In the genomic region with DNA sequence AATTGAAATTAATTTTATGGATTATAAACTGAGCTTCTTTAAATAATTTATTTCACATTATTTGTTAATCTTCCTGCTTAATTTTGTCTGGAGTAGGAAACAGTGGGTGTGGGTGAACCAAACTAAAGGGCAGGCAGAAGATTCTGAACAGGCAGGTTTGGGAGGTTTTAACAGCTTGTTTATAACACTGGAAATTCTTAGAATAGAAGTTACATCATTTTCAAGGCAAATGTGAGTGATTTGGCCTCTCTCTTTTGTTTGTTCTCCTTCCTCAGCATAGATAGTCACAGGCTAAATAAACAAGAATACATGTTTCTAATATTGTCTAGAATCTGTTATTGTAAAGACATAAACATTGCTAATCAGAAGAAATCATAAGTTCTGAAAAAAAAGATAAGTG, we compare ENCODE assay signal across 20 cellular contexts.
DNase-seq lines count a peak whose midpoint lies in the region; ATAC-seq, FAIRE-seq and TF ChIP-seq lines count a peak whose summit lies in the region.
"Had no signal": no experiment of that assay in that cellular context is flagged by ENCODE, and none has a peak within 500 bp of the region (broad histone marks: within the 10 kb centered on the region; RNA-seq: fewer than 3 reads in every experiment).

No MANE protein-coding gene starts in this region.

- peaks cover 3% of the 10 kb centered on the region for H3K79me1 ChIP-seq in trophoblast cell (ENCODE audit: low read length)

- no peak overlapping the region for H3K4ac ChIP-seq in trophoblast cell (ENCODE audit: low read depth, low read length)

- no peak overlapping the region for H2BK5ac ChIP-seq in trophoblast cell (ENCODE audit: low read depth, low read length, poor library complexity)

- no peak for ATAC-seq in HG03571 (IDR thresholded peaks at IDR 0.05; ENCODE audit: unreplicated experiment)
- ATAC-seq: K562, SK-N-SH treated with all-trans-retinoic acid at 6 μM for 48 hours had no signal

- no peak overlapping the region for H2BK120ac ChIP-seq in trophoblast cell (ENCODE audit: insufficient read depth, low read length, poor library complexity)

- no peak overlapping the region for H2BK12ac ChIP-seq in trophoblast cell (ENCODE audit: low read length)

- no peak overlapping the region for H3K18ac ChIP-seq in trophoblast cell (ENCODE audit: low read length)

- no peak overlapping the region for H4K8ac ChIP-seq in trophoblast cell (ENCODE audit: low read depth, low read length)

- H3K27me3 ChIP-seq in adipocyte (replicated peaks; ENCODE audit: control insufficient read depth, insufficient read depth, low read length) (no peaks in the 10 kb centered on the region), trophoblast cell (ENCODE audit: insufficient read depth, low read length) (no peaks in the 10 kb centered on the region)
- H3K27me3 ChIP-seq: Peyer's patch, SJCRH30 had no signal

- H3K9ac ChIP-seq in adipocyte (ENCODE audit: low read length): no peak overlapping the region
- H3K9ac ChIP-seq in trophoblast cell (ENCODE audit: low read length): no peak overlapping the region

- H4K91ac ChIP-seq in trophoblast cell (ENCODE audit: low read depth, low read length): no peak overlapping the region

- H3K79me2 ChIP-seq in trophoblast cell (ENCODE audit: control insufficient read depth, insufficient read depth, low read length, poor library complexity): no peaks in the 10 kb centered on the region

- no peak overlapping the region for H2AK5ac ChIP-seq in trophoblast cell (ENCODE audit: low read length)

- H3K4me2 ChIP-seq in trophoblast cell (ENCODE audit: low read length): no peak overlapping the region

- H2AFZ ChIP-seq in trophoblast cell (ENCODE audit: insufficient read depth, low read length, poor library complexity): no peak overlapping the region

- H3K27ac ChIP-seq in trophoblast cell (ENCODE audit: low read depth, low read length): no peak overlapping the region
- H3K27ac ChIP-seq: Peyer's patch, SJCRH30 had no signal

- H3K4me1 ChIP-seq in adipocyte (ENCODE audit: control insufficient read depth, insufficient read depth, low read length) (no peaks in the 10 kb centered on the region), trophoblast cell (ENCODE audit: control insufficient read depth in 1 of 2, insufficient read depth in 2 of 2, low read length in 2 of 2) (peaks cover 0 to 3% of the 10 kb centered on the region in 2 experiments)
- H3K4me1 ChIP-seq: Peyer's patch, SJCRH30 had no signal

- DNase-seq in D721Med (ENCODE audit: insufficient read length, low spot score) (no peak), adipocyte (ENCODE audit: low read depth) (peak; percentile 14), epithelial cell of esophagus (ENCODE audit: low read depth) (peak; percentile 60), trophoblast cell (peak; percentile 2 to 62), NCI-H2196 treated with DMSO at 0.1 percent for 48 hours (lab: John Stamatoyannopoulos, UW; ENCODE audit: unreplicated experiment) (no peak), NCI-H2171 treated with DMSO at 0.1 percent for 48 hours (lab: John Stamatoyannopoulos, UW) (no peak)
- DNase-seq: Calu3, H7, Kasumi-1, NCI-H1092 treated with DMSO at 0.1 percent for 48 hours, NCI-H1436 treated with DMSO at 0.1 percent for 48 hours, NCI-H187 treated with DMSO at 0.1 percent for 48 hours, NCI-H446, NCI-H526, Peyer's patch, SJCRH30 had no signal

- no peaks in the 10 kb centered on the region for H3K36me3 ChIP-seq in adipocyte (ENCODE audit: control insufficient read depth, insufficient read depth, low read length, severe bottlenecking)
- no peaks in the 10 kb centered on the region for H3K36me3 ChIP-seq in trophoblast cell (ENCODE audit: control insufficient read depth in 1 of 2, insufficient read depth in 2 of 2, low read length in 2 of 2)
- H3K36me3 ChIP-seq: Peyer's patch, SJCRH30 had no signal

- H3K14ac ChIP-seq in trophoblast cell (ENCODE audit: low read length): no peak overlapping the region

- TF ChIP-seq CTCF in D721Med (IDR thresholded peaks at IDR 0.05; ENCODE audit: insufficient read depth, missing control alignments) (no peak), epithelial cell of esophagus (IDR thresholded peaks at IDR 0.05; ENCODE audit: insufficient read depth, low read depth, low read length, missing control alignments) (no peak)

- no peak overlapping the region for H3K4me3 ChIP-seq in adipocyte (ENCODE audit: low read length)
- H3K4me3 ChIP-seq in epithelial cell of esophagus (ENCODE audit: low read length): no peak overlapping the region
- no peak overlapping the region for H3K4me3 ChIP-seq in trophoblast cell (ENCODE audit: low read depth, low read length)
- H3K4me3 ChIP-seq: K562, Peyer's patch, SJCRH30 had no signal

- H3K9me3 ChIP-seq in adipocyte (ENCODE audit: control insufficient read depth, low read length) (no peaks in the 10 kb centered on the region), trophoblast cell (ENCODE audit: insufficient read depth, low read depth, low read length) (no peaks in the 10 kb centered on the region)
- H3K9me3 ChIP-seq: Peyer's patch, SJCRH30 had no signal

- no peak overlapping the region for H3K23ac ChIP-seq in trophoblast cell (ENCODE audit: low read length)

- H4K12ac ChIP-seq in trophoblast cell (ENCODE audit: low read depth, low read length): no peak overlapping the region

- FAIRE-seq in D721Med (lab: Jason Lieb, UNC): peak; percentile 16
- FAIRE-seq: GM19239, K562 had no signal

Comparison
In these comparisons a context has a peak if more than half of its experiments do, and no peak if none do; other contexts are left out.
1. DNase-seq: peak in adipocyte (single experiment), epithelial cell of esophagus (single experiment) and trophoblast cell (2 of 2); none in D721Med (single experiment), NCI-H2196 treated with DMSO at 0.1 percent for 48 hours (single experiment) and NCI-H2171 treated with DMSO at 0.1 percent for 48 hours (single experiment).